9 cellular contexts compared by ENCODE assay signal in genomic region chr6:97053643-97054411, GRCh38.
A peak's percentile ranks its signal among the peaks of the same experiment; 100 is the strongest.
DNase-seq lines count a peak whose midpoint lies in the region; ATAC-seq and TF ChIP-seq lines count a peak whose summit lies in the region.
"Had no signal": no experiment of that assay in that cellular context is flagged by ENCODE, and none has a peak within 500 bp of the region (broad histone marks: within the 10 kb centered on the region; RNA-seq: fewer than 3 reads in every experiment).

No MANE protein-coding gene starts in this region.

- H3K27ac Mint-ChIP-seq in glutamatergic neuron (ENCODE audit: unreplicated experiment): no peak overlapping the region
- H3K27ac Mint-ChIP-seq in naive thymus-derived CD4-positive, alpha-beta T cell: no peak overlapping the region
- H3K27ac Mint-ChIP-seq: activated naive CD8-positive, alpha-beta T cell had no signal

- H3K9me3 Mint-ChIP-seq in glutamatergic neuron (ENCODE audit: unreplicated experiment): no peaks in the 10 kb centered on the region
- no peaks in the 10 kb centered on the region for H3K9me3 Mint-ChIP-seq in naive thymus-derived CD4-positive, alpha-beta T cell

- H3K36me3 ChIP-seq in left ventricle myocardium inferior (no peaks in the 10 kb centered on the region), upper lobe of right lung (no peaks in the 10 kb centered on the region)
- no peaks in the 10 kb centered on the region for H3K36me3 ChIP-seq in naive thymus-derived CD4-positive, alpha-beta T cell (ENCODE audit: control insufficient read depth in 2 of 3, insufficient read depth in 3 of 3, low read length in 3 of 3)

- H3K27ac ChIP-seq in left ventricle myocardium inferior (replicated peaks): no peak overlapping the region
- no peak overlapping the region for H3K27ac ChIP-seq in upper lobe of right lung
- no peak overlapping the region for H3K27ac ChIP-seq in naive thymus-derived CD4-positive, alpha-beta T cell (ENCODE audit: low read depth, low read length)

- H3K4me3 Mint-ChIP-seq in glutamatergic neuron (ENCODE audit: unreplicated experiment): no peak overlapping the region
- no peak overlapping the region for H3K4me3 Mint-ChIP-seq in naive thymus-derived CD4-positive, alpha-beta T cell
- H3K4me3 Mint-ChIP-seq: activated naive CD8-positive, alpha-beta T cell had no signal

- H3K36me3 Mint-ChIP-seq in glutamatergic neuron (ENCODE audit: unreplicated experiment): no peaks in the 10 kb centered on the region
- peaks cover 0 to 3% (median 0%) of the 10 kb centered on the region in 5 donors for H3K36me3 Mint-ChIP-seq in naive thymus-derived CD4-positive, alpha-beta T cell
- H3K36me3 Mint-ChIP-seq: activated naive CD8-positive, alpha-beta T cell had no signal

- TF ChIP-seq CTCF in left ventricle myocardium inferior (IDR thresholded peaks at IDR 0.05; ENCODE audit: borderline replicate concordance): peak; percentile 65
- TF ChIP-seq CTCF in glutamatergic neuron (IDR thresholded peaks at IDR 0.05; ENCODE audit: partially characterized antibody, unreplicated experiment): peak; percentile 82
- peak; percentile 57 for TF ChIP-seq CTCF in upper lobe of right lung (IDR thresholded peaks at IDR 0.05)

- ATAC-seq in left ventricle myocardium superior: no peak
- ATAC-seq in upper lobe of right lung: no peak
- no peak for ATAC-seq in naive thymus-derived CD4-positive, alpha-beta T cell

- intact Hi-C loops in left ventricle myocardium inferior (cut with micrococcal nuclease) (no loop called here), left ventricle myocardium superior (cut with micrococcal nuclease) (no loop called here), upper lobe of right lung (cut with DNase I) (no loop called here)
- intact Hi-C loops in naive thymus-derived CD4-positive, alpha-beta T cell (cut with micrococcal nuclease): loop anchor here (1.0 to 10.0 kb wide), 4 partner anchors 129 to 428 kb away; partner anchors contain the start of genes GPR63 (in 1 of the 2), KLHL32 (in 1 of the 2) and NDUFAF4 (in 1 of the 2)

- CTCF ChIA-PET in naive thymus-derived CD4-positive, alpha-beta T cell (lab: Charles Lee): no interaction called here

- H3K4me1 Mint-ChIP-seq in glutamatergic neuron (ENCODE audit: low read depth, unreplicated experiment): peaks cover 9% of the 10 kb centered on the region
- H3K4me1 Mint-ChIP-seq in naive thymus-derived CD4-positive, alpha-beta T cell: peaks cover 0 to 13% (median 11%) of the 10 kb centered on the region in 7 donors

- POLR2A ChIA-PET in naive thymus-derived CD4-positive, alpha-beta T cell (lab: Charles Lee): no interaction called here

- H3K9me3 ChIP-seq in left ventricle myocardium inferior (replicated peaks): no peaks in the 10 kb centered on the region
- no peaks in the 10 kb centered on the region for H3K9me3 ChIP-seq in upper lobe of right lung
- H3K9me3 ChIP-seq in naive thymus-derived CD4-positive, alpha-beta T cell (ENCODE audit: control insufficient read depth in 2 of 3, low read length in 3 of 3): no peaks in the 10 kb centered on the region

- H3K27me3 Mint-ChIP-seq in glutamatergic neuron (ENCODE audit: unreplicated experiment): peaks cover 2% of the 10 kb centered on the region
- H3K27me3 Mint-ChIP-seq in naive thymus-derived CD4-positive, alpha-beta T cell: peaks cover 0 to 5% (median 0%) of the 10 kb centered on the region in 5 donors
- H3K27me3 Mint-ChIP-seq: activated naive CD8-positive, alpha-beta T cell had no signal

- DNase-seq in left ventricle myocardium inferior: no peak
- no peak for DNase-seq in left ventricle myocardium superior
- DNase-seq in SK-N-DZ (ENCODE audit: low spot score): peak; percentile 12
- DNase-seq in glutamatergic neuron: no peak
- no peak for DNase-seq in upper lobe of right lung
- no peak for DNase-seq in SHP77 treated with DMSO at 0.1 percent for 48 hours (lab: John Stamatoyannopoulos, UW)
- no peak for DNase-seq in naive thymus-derived CD4-positive, alpha-beta T cell
- no peak for DNase-seq in mesenteric fat pad (ENCODE audit: low spot score)

- no peak overlapping the region for H3K4me3 ChIP-seq in left ventricle myocardium inferior
- H3K4me3 ChIP-seq in upper lobe of right lung: no peak overlapping the region
- H3K4me3 ChIP-seq in naive thymus-derived CD4-positive, alpha-beta T cell (ENCODE audit: low read length): no peak overlapping the region

- H3K4me1 ChIP-seq in left ventricle myocardium inferior: no peaks in the 10 kb centered on the region
- no peaks in the 10 kb centered on the region for H3K4me1 ChIP-seq in upper lobe of right lung
- H3K4me1 ChIP-seq in naive thymus-derived CD4-positive, alpha-beta T cell (ENCODE audit: control insufficient read depth in 2 of 2, insufficient read depth in 2 of 2, low read length in 2 of 2): no peaks in the 10 kb centered on the region

- no peaks in the 10 kb centered on the region for H3K27me3 ChIP-seq in left ventricle myocardium inferior (ENCODE audit: low read depth)
- H3K27me3 ChIP-seq in upper lobe of right lung: peaks cover 3% of the 10 kb centered on the region
- H3K27me3 ChIP-seq in naive thymus-derived CD4-positive, alpha-beta T cell (ENCODE audit: control insufficient read depth in 2 of 2, insufficient read depth in 2 of 2, low read length in 2 of 2): no peaks in the 10 kb centered on the region

Comparison
In these comparisons a context has a peak if more than half of its experiments do, and no peak if none do; other contexts are left out.
1. intact Hi-C loops: an anchor here in naive thymus-derived CD4-positive, alpha-beta T cell (1.0 to 10.0 kb wide); none called in left ventricle myocardium inferior, left ventricle myocardium superior and upper lobe of right lung.